In the genomic region with DNA sequence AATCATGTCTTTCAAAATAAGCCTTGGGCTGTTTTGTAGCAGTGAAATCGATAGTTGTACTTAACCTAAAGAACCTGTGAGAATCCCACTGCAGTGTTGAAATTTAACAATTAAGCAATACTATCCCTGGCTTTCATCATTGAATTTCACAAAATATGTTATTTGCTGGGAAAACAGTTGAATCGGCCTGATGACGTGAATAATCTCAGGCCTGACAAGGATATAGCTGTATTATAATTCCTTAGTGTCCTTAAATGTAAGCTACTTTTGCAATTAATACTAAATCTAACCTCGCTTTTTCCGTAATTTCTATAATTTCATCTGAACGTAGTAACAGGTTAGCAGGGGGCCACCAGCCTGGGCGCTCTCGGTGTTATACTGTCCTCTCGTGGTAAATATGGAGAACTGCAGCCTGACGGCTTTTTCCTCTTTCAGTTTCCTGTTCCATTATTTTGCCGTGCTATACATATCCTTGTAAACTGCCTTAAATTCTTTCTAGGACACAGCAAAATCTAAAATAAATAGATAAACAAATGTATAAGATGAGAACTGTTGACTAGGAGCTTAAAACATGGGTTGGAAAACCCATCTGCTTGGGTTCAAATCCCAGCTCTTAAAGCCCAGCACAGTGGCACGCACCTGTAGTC, we compare ENCODE assay signal across 8 cellular contexts. TPM values are rescaled to one million over a fixed set of nuclear protein-coding genes. Genes with fewer than 3 reads are reported as not detected.
DNase-seq lines count a peak whose midpoint lies in the region; ATAC-seq and TF ChIP-seq lines count a peak whose summit lies in the region.

No MANE protein-coding gene starts in this region.

- no peaks in the 10 kb centered on the region for H3F3A ChIP-seq in OCI-LY1 (ENCODE audit: insufficient read depth, low read length)

- TF ChIP-seq CTCF in OCI-LY1 (IDR thresholded peaks at IDR 0.05; ENCODE audit: low read length) (peak; percentile 99), testis (IDR thresholded peaks at IDR 0.05) (peak; percentile 99 to 100 (median 100))

- H3K4me1 ChIP-seq in OCI-LY1 (ENCODE audit: insufficient read depth, low read length, severe bottlenecking) (no peaks in the 10 kb centered on the region), testis (peaks cover 9% of the 10 kb centered on the region)

- H2AFZ ChIP-seq in OCI-LY1 (ENCODE audit: low read length): no peak overlapping the region

- H3K9me3 ChIP-seq in OCI-LY1 (ENCODE audit: low read length) (no peaks in the 10 kb centered on the region), testis (no peaks in the 10 kb centered on the region)

- peak overlapping the region; percentile 27; the same call in 1 of the 2 replicates for H3K4me2 ChIP-seq in OCI-LY1 (ENCODE audit: low read length)

- no peak overlapping the region for H3K27ac ChIP-seq in OCI-LY1 (ENCODE audit: low read depth, low read length, poor library complexity, severe bottlenecking)
- H3K27ac ChIP-seq in testis: no peak overlapping the region

- no peaks in the 10 kb centered on the region for H3K27me3 Mint-ChIP-seq in natural killer cell treated with Interleukin-12 subunit alpha and Interleukin-12 subunit beta and Interleukin-15 and Interleukin-18, amount 100 ng/mL, for 72 hours

- H3K36me3 ChIP-seq in OCI-LY1 (ENCODE audit: insufficient read depth, low read length) (peaks cover 8% of the 10 kb centered on the region; the same call in 1 of the 2 replicates), testis (ENCODE audit: low read depth, missing control alignments) (no peaks in the 10 kb centered on the region)

- H3K4me3 Mint-ChIP-seq in natural killer cell treated with Interleukin-12 subunit alpha and Interleukin-12 subunit beta and Interleukin-15 and Interleukin-18, amount 100 ng/mL, for 72 hours: peak overlapping the region; percentile 42

- peaks cover 5 to 6% of the 10 kb centered on the region in 2 donors for H3K4me1 Mint-ChIP-seq in natural killer cell treated with Interleukin-12 subunit alpha and Interleukin-12 subunit beta and Interleukin-15 and Interleukin-18, amount 100 ng/mL, for 72 hours (ENCODE audit: low read depth in 2 of 2)

- H3K36me3 Mint-ChIP-seq in natural killer cell treated with Interleukin-12 subunit alpha and Interleukin-12 subunit beta and Interleukin-15 and Interleukin-18, amount 100 ng/mL, for 72 hours: no peaks in the 10 kb centered on the region

- H3K27ac Mint-ChIP-seq in natural killer cell treated with Interleukin-12 subunit alpha and Interleukin-12 subunit beta and Interleukin-15 and Interleukin-18, amount 100 ng/mL, for 72 hours: peak overlapping the region in 1 of 2 donors; percentile 46

- DNase-seq in Ammon's horn (ENCODE audit: low spot score) (peak; percentile 58), activated T-cell treated with anti-CD3 and anti-CD28 coated beads for 4 hours (peak; percentile 49), testis (peak; percentile 76)
- peak; percentile 69 for DNase-seq in natural killer cell treated with Interleukin-12 subunit alpha and Interleukin-12 subunit beta and Interleukin-15 and Interleukin-18, amount 100 ng/mL, for 72 hours (ENCODE audit: low spot score)

- no peak overlapping the region for H3K4me3 ChIP-seq in OCI-LY1 (ENCODE audit: low read depth, low read length, poor library complexity, severe bottlenecking)
- H3K4me3 ChIP-seq in testis: peak overlapping the region in 1 of 2 donors; percentile 8

- WGBS in testis, 2 donors: 16 to 19% methylated on average over 12 of the region's 12 CpGs

- no peaks in the 10 kb centered on the region for H3K9me2 ChIP-seq in OCI-LY1 (ENCODE audit: low read depth, low read length)

- H3K9me3 Mint-ChIP-seq in natural killer cell treated with Interleukin-12 subunit alpha and Interleukin-12 subunit beta and Interleukin-15 and Interleukin-18, amount 100 ng/mL, for 72 hours: no peaks in the 10 kb centered on the region

- no peaks in the 10 kb centered on the region for H4K20me1 ChIP-seq in OCI-LY1 (ENCODE audit: insufficient read depth, low read length)

- H3K9ac ChIP-seq in OCI-LY1 (ENCODE audit: low read length): no peak overlapping the region

- H3K27me3 ChIP-seq in OCI-LY1 (ENCODE audit: insufficient read depth, low read length) (no peaks in the 10 kb centered on the region), testis (no peaks in the 10 kb centered on the region)

- no peaks in the 10 kb centered on the region for H3K79me2 ChIP-seq in OCI-LY1 (ENCODE audit: insufficient read depth, low read length)

- intact Hi-C loops in testis (cut with DNase I; ENCODE audit: low total_unique reads): loop anchor here (10.0 kb wide), 1 partner anchor 691 kb away; no protein-coding TSS in a partner anchor

- TF ChIP-seq POLR2A in testis (IDR thresholded peaks at IDR 0.05): no peak

- peak; percentile 73 for ATAC-seq in GM18909 (IDR thresholded peaks at IDR 0.05; ENCODE audit: poor library complexity, unreplicated experiment)
- peak; percentile 53 for ATAC-seq in HG03442 (IDR thresholded peaks at IDR 0.05; ENCODE audit: unreplicated experiment)
- peak; percentile 85 for ATAC-seq in esophagus mucosa
- peak; percentile 82 to 84 for ATAC-seq in natural killer cell treated with Interleukin-12 subunit alpha and Interleukin-12 subunit beta and Interleukin-15 and Interleukin-18, amount 100 ng/mL, for 72 hours

RNA-seq across cellular contexts. Expression of a gene that starts 24.0 kb away (rescaled TPM):
- 4.3 TPM for total RNA-seq in esophagus mucosa
- 10 to 100 TPM; 14.9 to 26.1 TPM for total RNA-seq in natural killer cell treated with Interleukin-12 subunit alpha and Interleukin-12 subunit beta and Interleukin-15 and Interleukin-18, amount 100 ng/mL, for 72 hours
- total RNA-seq in testis: 1 to 10 TPM; 8.3 to 8.8 TPM
- 21.1 TPM for polyA plus RNA-seq in testis (ENCODE audit: insufficient read depth, low read depth, low replicate concordance)
